In the genomic region with DNA sequence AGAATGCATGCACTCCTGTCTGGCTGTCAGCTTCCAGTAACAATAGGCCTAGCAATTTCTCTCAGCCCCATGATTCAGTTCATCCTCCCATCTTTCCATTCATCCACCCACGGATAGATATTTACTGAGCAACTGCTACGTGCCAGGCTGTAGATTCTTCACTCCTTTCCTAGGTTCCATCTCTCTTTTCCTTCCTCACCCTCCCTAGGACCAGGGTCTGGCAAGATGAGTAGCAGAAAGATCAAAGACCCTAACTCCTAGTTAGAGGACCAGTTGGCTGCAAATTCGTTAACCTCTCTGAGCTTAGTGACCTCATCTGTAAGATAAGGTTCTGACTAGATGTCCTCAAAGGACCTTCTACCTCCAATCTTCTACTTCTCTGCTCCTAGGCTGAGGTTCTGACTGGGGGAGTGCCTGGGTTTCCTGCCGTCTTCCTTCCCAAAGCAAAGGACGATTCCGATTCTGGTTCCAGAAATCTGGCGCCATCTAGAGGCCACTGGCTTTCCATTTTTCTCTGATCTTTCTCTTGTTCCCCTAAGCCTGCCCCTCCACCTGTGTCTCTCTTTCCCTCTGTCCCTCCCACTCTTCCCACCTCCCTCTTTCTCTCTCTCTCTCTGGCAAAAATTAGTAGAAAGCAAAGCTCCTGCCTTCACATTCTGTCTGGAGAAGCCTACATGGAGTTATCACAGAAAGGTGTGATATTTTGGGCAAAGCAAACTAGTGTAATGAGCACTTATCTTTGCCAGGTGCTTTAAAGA, we compare ENCODE assay signal across 8 cellular contexts. TPM values are rescaled to one million over a fixed set of nuclear protein-coding genes. Genes with fewer than 3 reads are reported as not detected.
DNase-seq lines count a peak whose midpoint lies in the region; ATAC-seq and TF ChIP-seq lines count a peak whose summit lies in the region.

No MANE protein-coding gene starts in this region.

- no peaks in the 10 kb centered on the region for H3K36me3 ChIP-seq in liver (ENCODE audit: control insufficient read depth in 4 of 4, insufficient read depth in 3 of 4, low read depth in 1 of 4, low read length in 3 of 4)

- DNase-seq in AG08395 (ENCODE audit: low spot score) (peak; percentile 73), GM19240 (ENCODE audit: insufficient read length, low spot score) (peak; percentile 54), NCI-H460 (ENCODE audit: extremely low read depth, low read depth) (peak; percentile 66), choroid plexus epithelial cell (ENCODE audit: low read depth) (peak; percentile 83)
- DNase-seq in activated CD4-positive, alpha-beta T cell treated with anti-CD3 and anti-CD28 coated beads for 48 hours = peak; percentile 78
- DNase-seq in stimulated activated CD4-positive, alpha-beta T cell treated with anti-CD3 and anti-CD28 coated beads, TNF-alpha, amount 100 ng/mL, for 48 hours (ENCODE audit: low read depth in 3 of 3) = peak; percentile 24 to 61 (median 57)

- H3K9me3 ChIP-seq in liver (ENCODE audit: control insufficient read depth in 4 of 4, low read length in 3 of 4) = no peaks in the 10 kb centered on the region

- peak; percentile 92 for TF ChIP-seq CTCF in choroid plexus epithelial cell (conservative IDR thresholded peaks at IDR 0.05; ENCODE audit: low read depth, low read length)
- TF ChIP-seq CTCF in liver (IDR thresholded peaks at IDR 0.05; ENCODE audit: low read depth, low read length, missing input control) = peak; percentile 73

- H3K9ac ChIP-seq in liver (ENCODE audit: low read depth in 1 of 2, low read length in 2 of 2) = no peak overlapping the region

- H3K4me1 ChIP-seq in liver (ENCODE audit: control insufficient read depth in 4 of 4, insufficient read depth in 4 of 4, low read length in 3 of 4) = peaks cover 0 to 6% (median 0%) of the 10 kb centered on the region in 4 donors

- H3K27ac ChIP-seq in liver (ENCODE audit: low read depth in 1 of 2, low read length in 2 of 2) = no peak overlapping the region

- no peak for ATAC-seq in HG02678 (IDR thresholded peaks at IDR 0.05; ENCODE audit: unreplicated experiment)

- no peak overlapping the region for H3K4me3 ChIP-seq in choroid plexus epithelial cell (ENCODE audit: low read depth, low read length)
- H3K4me3 ChIP-seq in liver (ENCODE audit: low read depth in 1 of 3, low read length in 3 of 3) = no peak overlapping the region

- no peaks in the 10 kb centered on the region for H3K27me3 ChIP-seq in liver (ENCODE audit: control insufficient read depth in 4 of 4, insufficient read depth in 4 of 4, low read length in 3 of 4)

- peak; percentile 89 for TF ChIP-seq RAD21 in liver (IDR thresholded peaks at IDR 0.05)

- WGBS in liver = 31% methylated on average over 7 of the region's 7 CpGs

TF ChIP-seq in liver, 16 proteins besides CTCF, POLR2A, EP300 and RAD21:
- TF ChIP-seq FOXA1 (IDR thresholded peaks at IDR 0.05) (no peak), GABPA (IDR thresholded peaks at IDR 0.05 in 1 of 2, conservative IDR thresholded peaks at IDR 0.05 in 1 of 2) (no peak), FOXA2 (IDR thresholded peaks at IDR 0.05) (no peak), SP1 (IDR thresholded peaks at IDR 0.05) (no peak), HNF4A (conservative IDR thresholded peaks at IDR 0.05) (no peak), NR2F2 (IDR thresholded peaks at IDR 0.05) (no peak), RXRA (IDR thresholded peaks at IDR 0.05) (no peak), TAF1 (conservative IDR thresholded peaks at IDR 0.05) (no peak), JUND (IDR thresholded peaks at IDR 0.05) (no peak), ZBTB33 (IDR thresholded peaks at IDR 0.05) (no peak), REST (IDR thresholded peaks at IDR 0.05) (no peak), EGR1 (IDR thresholded peaks at IDR 0.05; ENCODE audit: low read depth in 2 of 2) (no peak)

RNA-seq across cellular contexts. Expression of gene TBATA, which starts 26.2 kb away (rescaled TPM):
- not detected in 2 replicates for total RNA-seq in NCI-H460 (2014; rRNA removed; shearing (Covaris generic))
- polyA plus RNA-seq in NCI-H460 (2014; cell fraction: nucleus; rRNA removed) = not detected in 2 replicates
- total RNA-seq in liver = not detected
- not detected for polyA plus RNA-seq in liver

RNA-seq across cellular contexts. Expression of gene SGPL1, which starts 56.8 kb away (rescaled TPM):
- total RNA-seq in NCI-H460 (2014; rRNA removed; shearing (Covaris generic)) = 48.3 and 65.3 TPM in 2 replicates
- 25.6 and 30.2 TPM in 2 replicates for polyA plus RNA-seq in NCI-H460 (2014; cell fraction: nucleus; rRNA removed)
- 10 to 100 TPM; 20.5 to 37.1 TPM for total RNA-seq in liver
- 10 to 100 TPM; 11.8 to 13.1 TPM for polyA plus RNA-seq in liver
